14 cellular contexts compared by ENCODE assay signal in the genomic region with DNA sequence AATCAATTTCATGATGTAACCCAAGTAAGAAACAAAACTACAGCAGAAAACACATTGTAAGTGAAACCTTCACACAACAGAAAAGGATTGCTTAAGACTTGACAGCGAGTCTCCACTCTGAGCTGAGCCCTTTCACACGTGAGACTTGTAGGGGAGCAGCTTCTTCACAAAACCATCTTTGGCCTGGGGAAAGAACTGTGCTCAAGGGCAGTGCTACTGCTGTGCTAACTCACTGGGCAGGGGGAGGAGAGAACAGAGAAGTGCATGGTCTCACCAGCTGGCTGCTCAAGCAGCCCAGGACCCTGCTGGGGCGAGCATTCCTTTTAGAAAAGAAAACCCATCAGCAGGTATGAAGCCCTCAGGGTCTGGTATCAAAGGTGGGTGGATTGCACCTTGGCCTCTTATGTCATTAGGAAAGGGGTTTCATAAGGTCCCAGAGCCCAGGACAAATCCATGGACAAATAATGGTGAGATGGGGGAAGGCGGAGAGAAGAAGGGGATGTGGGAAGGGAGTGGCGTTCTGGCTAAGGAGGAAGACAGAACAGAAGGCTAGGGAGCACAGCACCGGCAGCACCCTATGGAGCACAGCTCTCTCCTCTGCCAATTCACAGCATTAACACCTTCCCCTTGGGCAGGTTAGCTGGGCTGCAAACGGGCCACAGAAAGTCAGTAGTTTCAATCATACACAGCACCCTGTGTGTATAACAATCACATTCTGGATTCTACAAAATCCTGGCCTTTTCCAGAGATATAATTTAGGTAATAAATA. TPM values are rescaled to one million over a fixed set of nuclear protein-coding genes. Genes with fewer than 3 reads are reported as not detected.
DNase-seq lines count a peak whose midpoint lies in the region; ATAC-seq and TF ChIP-seq lines count a peak whose summit lies in the region.
"Had no signal": no experiment of that assay in that cellular context is flagged by ENCODE, and none has a peak within 500 bp of the region (broad histone marks: within the 10 kb centered on the region; RNA-seq: fewer than 3 reads in every experiment).

No MANE protein-coding gene starts in this region.

- peaks cover 78% of the 10 kb centered on the region for H3K36me3 ChIP-seq in lower lobe of right lung
- peaks cover 0 to 56% (median 17%) of the 10 kb centered on the region in 3 donors for H3K36me3 ChIP-seq in tibial nerve

- H3K9me3 Mint-ChIP-seq in activated naive CD4-positive, alpha-beta T cell treated with anti-CD3 and anti-CD28 coated beads, Interleukin-2, amount 50 U/mL, for 24 hours = no peaks in the 10 kb centered on the region
- no peaks in the 10 kb centered on the region for H3K9me3 Mint-ChIP-seq in brain

- no peaks in the 10 kb centered on the region for H3K27me3 ChIP-seq in lower lobe of right lung (ENCODE audit: low read depth)
- H3K27me3 ChIP-seq in tibial nerve = no peaks in the 10 kb centered on the region
- H3K27me3 ChIP-seq: BLaER1 treated with 17β-estradiol and CSF1 and Interleukin-3, amounts not matched to agents 10 nM and 100 nM had no signal

- no peak for TF ChIP-seq EP300 in tibial nerve (IDR thresholded peaks at IDR 0.05)

- no peaks in the 10 kb centered on the region for H3K27me3 Mint-ChIP-seq in activated naive CD4-positive, alpha-beta T cell treated with anti-CD3 and anti-CD28 coated beads, Interleukin-2, amount 50 U/mL, for 24 hours
- no peaks in the 10 kb centered on the region for H3K27me3 Mint-ChIP-seq in brain

- ATAC-seq in lower lobe of right lung = peak; percentile 6 to 18
- no peak for ATAC-seq in HG03095 (IDR thresholded peaks at IDR 0.05; ENCODE audit: unreplicated experiment)
- ATAC-seq: right cardiac atrium had no signal

- WGBS in tibial nerve, 2 donors = 76 to 80% methylated on average over 7 of the region's 7 CpGs

- peaks cover 12% of the 10 kb centered on the region for H3K4me1 Mint-ChIP-seq in activated naive CD4-positive, alpha-beta T cell treated with anti-CD3 and anti-CD28 coated beads, Interleukin-2, amount 50 U/mL, for 24 hours
- peaks cover 49% of the 10 kb centered on the region for H3K4me1 Mint-ChIP-seq in brain

- no peak overlapping the region for H3K4me3 Mint-ChIP-seq in activated naive CD4-positive, alpha-beta T cell treated with anti-CD3 and anti-CD28 coated beads, Interleukin-2, amount 50 U/mL, for 24 hours
- H3K4me3 Mint-ChIP-seq in brain = no peak overlapping the region

- peaks cover 12% of the 10 kb centered on the region for H3K36me3 Mint-ChIP-seq in activated naive CD4-positive, alpha-beta T cell treated with anti-CD3 and anti-CD28 coated beads, Interleukin-2, amount 50 U/mL, for 24 hours
- H3K36me3 Mint-ChIP-seq in brain = peaks cover 67% of the 10 kb centered on the region

- intact Hi-C loops in lower lobe of right lung (cut with DNase I) = loop anchor here (10.0 kb wide), 1 partner anchor 65 kb away; no protein-coding TSS in a partner anchor

- H3K4me3 ChIP-seq in lower lobe of right lung (no peak overlapping the region), tibial nerve (no peak overlapping the region)
- H3K4me3 ChIP-seq: BLaER1 treated with 17β-estradiol and CSF1 and Interleukin-3, amounts not matched to agents 10 nM and 100 nM had no signal

- H3K4me1 ChIP-seq in lower lobe of right lung = peaks cover 21% of the 10 kb centered on the region
- H3K4me1 ChIP-seq in tibial nerve = peaks cover 0 to 57% (median 33%) of the 10 kb centered on the region in 4 donors

- no peak for TF ChIP-seq CTCF in brain (conservative IDR thresholded peaks at IDR 0.05)
- TF ChIP-seq CTCF in lower lobe of right lung (IDR thresholded peaks at IDR 0.05) = no peak
- TF ChIP-seq CTCF in tibial nerve (IDR thresholded peaks at IDR 0.05) = no peak

- TF ChIP-seq POLR2A in tibial nerve (IDR thresholded peaks at IDR 0.05) = no peak
- no peak for TF ChIP-seq POLR2A in erythroblast (IDR thresholded peaks at IDR 0.05; ENCODE audit: low read length)

- no peak for DNase-seq in activated naive CD4-positive, alpha-beta T cell treated with anti-CD3 and anti-CD28 coated beads, Interleukin-2, amount 50 U/mL, for 16 hours
- DNase-seq in lower lobe of right lung (no peak), tibial nerve (ENCODE audit: low spot score in 2 of 2) (no peak), erythroblast (lab: John Stamatoyannopoulos, UW) (no peak), NAMALWA (ENCODE audit: low spot score) (no peak)
- DNase-seq: activated gamma-delta T cell treated with Interleukin-2 at 50 U/mL for 16 hours, NCI-H446, right cardiac atrium, SW 1271 had no signal

- H3K27ac ChIP-seq in lower lobe of right lung (no peak overlapping the region), tibial nerve (peak overlapping the region in 3 of 4 donors; percentile 40 to 94 (median 83))
- H3K27ac ChIP-seq: BLaER1 treated with 17β-estradiol and CSF1 and Interleukin-3, amounts not matched to agents 10 nM and 100 nM had no signal

- peak overlapping the region; percentile 75 for H3K27ac Mint-ChIP-seq in activated naive CD4-positive, alpha-beta T cell treated with anti-CD3 and anti-CD28 coated beads, Interleukin-2, amount 50 U/mL, for 24 hours
- peak overlapping the region; percentile 43 to 92 (median 68) for H3K27ac Mint-ChIP-seq in brain

- no peaks in the 10 kb centered on the region for H3K9me3 ChIP-seq in lower lobe of right lung
- H3K9me3 ChIP-seq in tibial nerve = no peaks in the 10 kb centered on the region
- H3K9me3 ChIP-seq: BLaER1 treated with 17β-estradiol and CSF1 and Interleukin-3, amounts not matched to agents 10 nM and 100 nM had no signal

RNA-seq across cellular contexts. Expression of gene RAPSN, which starts 20.7 kb away (rescaled TPM):
- polyA plus RNA-seq in brain (ENCODE audit: insufficient read depth, low read depth, low replicate concordance) = 0.24 TPM
- total RNA-seq in lower lobe of right lung (1.2 TPM), tibial nerve (1 to 10 TPM; 2.2 to 6.7 (median 2.7) TPM)
- total RNA-seq: HT-29 had no signal

RNA-seq across cellular contexts. Expression of gene PSMC3, which starts 43.4 kb away (rescaled TPM):
- 196 TPM for polyA plus RNA-seq in brain (ENCODE audit: insufficient read depth, low read depth, low replicate concordance)
- total RNA-seq in lower lobe of right lung = 77.1 TPM
- total RNA-seq in tibial nerve = 100 to 1,000 TPM; 103 to 147 (median 128) TPM
